10 cellular contexts compared by ENCODE assay signal in genomic region chr6:122751291-122751690, GRCh38. TPM values are rescaled to one million over a fixed set of nuclear protein-coding genes. Genes with fewer than 3 reads are reported as not detected.
DNase-seq lines count a peak whose midpoint lies in the region; ATAC-seq and TF ChIP-seq lines count a peak whose summit lies in the region.
"Had no signal": no experiment of that assay in that cellular context is flagged by ENCODE, and none has a peak within 500 bp of the region (broad histone marks: within the 10 kb centered on the region; RNA-seq: fewer than 3 reads in every experiment).

No MANE protein-coding gene starts in this region.

- H3K36me3 ChIP-seq in gastrocnemius medialis = no peaks in the 10 kb centered on the region

- ATAC-seq in GM18517 (IDR thresholded peaks at IDR 0.05; ENCODE audit: unreplicated experiment) (peak; percentile 95), GM21447 (IDR thresholded peaks at IDR 0.05; ENCODE audit: unreplicated experiment) (peak; percentile 91), HG03280 (IDR thresholded peaks at IDR 0.05; ENCODE audit: unreplicated experiment) (peak; percentile 64), gastrocnemius medialis (no peak)
- peak; percentile 49 for ATAC-seq in central memory CD8-positive, alpha-beta T cell (replicated peaks; ENCODE audit: extremely low read depth, poor library complexity, severe bottlenecking)

- in situ Hi-C loops in gastrocnemius medialis (cut with MboI; ENCODE audit: low sequenced_read_pairs in 4 of 4) = no loop called here

- no peaks in the 10 kb centered on the region for H3K27me3 ChIP-seq in gastrocnemius medialis

- TF ChIP-seq POLR2A in gastrocnemius medialis (IDR thresholded peaks at IDR 0.05) = no peak

- no peaks in the 10 kb centered on the region for H3K27me3 Mint-ChIP-seq in central memory CD8-positive, alpha-beta T cell

- H3K4me1 ChIP-seq in gastrocnemius medialis = peaks cover 14 to 18% of the 10 kb centered on the region in 2 donors

- H3K9me3 Mint-ChIP-seq in central memory CD8-positive, alpha-beta T cell = peaks cover 2% of the 10 kb centered on the region

- peak overlapping the region in 1 of 4 donors; percentile 84 for H3K27ac ChIP-seq in gastrocnemius medialis

- no peak overlapping the region for H3K4me3 ChIP-seq in gastrocnemius medialis

- DNase-seq in central memory CD8-positive, alpha-beta T cell (ENCODE audit: low spot score in 2 of 2) = no peak
- DNase-seq in glomerular visceral epithelial cell (ENCODE audit: extremely low spot score) (no peak), iPS-NIHi7 (ENCODE audit: extremely low spot score) (no peak), gastrocnemius medialis (no peak), NCI-H1694 (lab: John Stamatoyannopoulos, UW) (no peak)
- DNase-seq: NCI-H510A treated with DMSO at 0.1 percent for 48 hours had no signal

- H3K4me1 Mint-ChIP-seq in central memory CD8-positive, alpha-beta T cell = peaks cover 9% of the 10 kb centered on the region

- H3K4me3 Mint-ChIP-seq in central memory CD8-positive, alpha-beta T cell = peak overlapping the region; percentile 42

- TF ChIP-seq CTCF in gastrocnemius medialis (IDR thresholded peaks at IDR 0.05 in 4 of 5, conservative IDR thresholded peaks at IDR 0.05 in 1 of 5) = no peak

- intact Hi-C loops in gastrocnemius medialis (cut with DNase I; ENCODE audit: low total_unique reads) = no loop called here

- H3K36me3 Mint-ChIP-seq in central memory CD8-positive, alpha-beta T cell (ENCODE audit: insufficient read depth) = no peaks in the 10 kb centered on the region

- no peaks in the 10 kb centered on the region for H3K9me3 ChIP-seq in gastrocnemius medialis

- H3K27ac Mint-ChIP-seq in central memory CD8-positive, alpha-beta T cell (ENCODE audit: low read depth) = peak overlapping the region; percentile 32

RNA-seq across cellular contexts. Expression of gene FABP7, which starts 28.2 kb away (rescaled TPM):
- 10 to 100 TPM in 1 of 4 donors, 1 to 10 TPM in 2, under 1 TPM in 1; 0.51 to 21.0 (median 5.9) TPM for total RNA-seq in gastrocnemius medialis
- total RNA-seq: dermis microvascular lymphatic vessel endothelial cell had no signal

RNA-seq across cellular contexts. Expression of gene SMPDL3A, which starts 37.8 kb away (rescaled TPM):
- total RNA-seq in gastrocnemius medialis = 10 to 100 TPM; 18.4 to 38.4 (median 32.6) TPM

Comparison
In these comparisons a context has a peak if more than half of its experiments do, and no peak if none do; other contexts are left out.
1. ATAC-seq: peak in GM18517 (single experiment), GM21447 (single experiment), HG03280 (single experiment) and central memory CD8-positive, alpha-beta T cell (single experiment); none in gastrocnemius medialis (0 of 2).